In genomic region chr2:194619368-194619767, GRCh38 we compare ENCODE assay signal across 25 cellular contexts.
"Had no signal": no experiment of that assay in that cellular context is flagged by ENCODE, and none has a peak within 500 bp of the region (broad histone marks: within the 10 kb centered on the region; RNA-seq: fewer than 3 reads in every experiment).

No MANE protein-coding gene starts in this region.

- FAIRE-seq: RCC 7860 had no signal

- H3K4me3 ChIP-seq: adrenal gland, MG63, SK-N-MC had no signal

- ATAC-seq: activated CD4-positive, alpha-beta T cell treated with anti-CD3 and anti-CD28 coated beads for 36 hours; activated T-helper 17 cell treated with anti-CD3 and anti-CD28 coated beads, Interleukin-2, amount 50 U/mL, for 72 hours had no signal

- DNase-seq: activated CD4-positive, alpha-beta memory T cell treated with anti-CD3 and anti-CD28 coated beads, Interleukin-2, amount 10 ng/mL, durations not matched to agents 7 days and 5 days; activated CD4-positive, alpha-beta T cell treated with anti-CD3 and anti-CD28 coated beads for 36 hours; activated CD4-positive, alpha-beta T cell treated with anti-CD3 and anti-CD28 coated beads, Interleukin-2, amount 50 U/mL, for 1 hour; activated gamma-delta T cell treated with Interleukin-2 at 50 U/mL for 16 hours; activated naive CD4-positive, alpha-beta T cell treated with anti-CD3 and anti-CD28 coated beads, Interleukin-2, amount 50 U/mL, for 16 hours; activated naive CD8-positive, alpha-beta T cell treated with anti-CD3 and anti-CD28 coated beads, Interleukin-2, amount 10 ng/mL, durations not matched to agents 7 days and 5 days; activated T-cell treated with anti-CD3 and anti-CD28 coated beads for 4 hours; activated T-cell treated with anti-CD3 and anti-CD28 coated beads, Interleukin-2, amount 50 U/mL, for 48 hours; adrenal gland; anterior cingulate cortex; cerebellar nuclear complex; KG1; MG63; NCI-H1105 treated with DMSO at 0.1 percent for 48 hours; NCI-H1436 treated with DMSO at 0.1 percent for 48 hours; NCI-H187; NCI-H2081; NCI-H446; NCI-H524; SIG-M5; T-helper 1 cell; WERI-Rb-1 had no signal

- H3K36me3 ChIP-seq: adrenal gland, MG63, WERI-Rb-1 had no signal

- H3K27ac ChIP-seq: adrenal gland, SK-N-MC, WERI-Rb-1 had no signal

- H3K27me3 ChIP-seq: adrenal gland, MG63 had no signal

- H3K4me1 ChIP-seq: adrenal gland had no signal

- H3K9me3 ChIP-seq: adrenal gland, MG63 had no signal
